8 cellular contexts compared by ENCODE assay signal in genomic region chr5:72817639-72818266, GRCh38. TPM values are rescaled to one million over a fixed set of nuclear protein-coding genes. Genes with fewer than 3 reads are reported as not detected.
DNase-seq lines count a peak whose midpoint lies in the region; ATAC-seq and TF ChIP-seq lines count a peak whose summit lies in the region.

No MANE protein-coding gene starts in this region.

- H3K27ac ChIP-seq in esophagus muscularis mucosa (replicated peaks in 1 of 4) (peak overlapping the region; percentile 94 to 99 (median 98)), psoas muscle (peak overlapping the region; percentile 99)

- DNase-seq in GM12864 (ENCODE audit: low read depth) (no peak), RKO (ENCODE audit: low spot score) (peak; percentile 14), esophagus muscularis mucosa (ENCODE audit: extremely low spot score) (no peak), psoas muscle (no peak), DMS153 (lab: John Stamatoyannopoulos, UW) (no peak), NCI-H524 (lab: John Stamatoyannopoulos, UW) (no peak), T1000 (lab: John Stamatoyannopoulos, UW) (no peak)

- ATAC-seq in psoas muscle, result no peak
- ATAC-seq in GM21737 (IDR thresholded peaks at IDR 0.05; ENCODE audit: unreplicated experiment), result no peak

- H3K4me1 ChIP-seq in esophagus muscularis mucosa (peaks cover 11 to 45% (median 41%) of the 10 kb centered on the region in 4 donors), psoas muscle (peaks cover 62% of the 10 kb centered on the region)

- H3K9me3 ChIP-seq in esophagus muscularis mucosa (no peaks in the 10 kb centered on the region), psoas muscle (no peaks in the 10 kb centered on the region)

- H3K27me3 ChIP-seq in esophagus muscularis mucosa (no peaks in the 10 kb centered on the region), psoas muscle (ENCODE audit: insufficient read depth in 3 of 3, low read length in 2 of 3) (no peaks in the 10 kb centered on the region)

- intact Hi-C loops in esophagus muscularis mucosa (cut with DNase I) (loop anchor here (5.0 kb wide), 2 partner anchors 205 to 450 kb away; no protein-coding TSS in a partner anchor), psoas muscle (cut with DNase I) (loop anchor here (2.0 to 5.0 kb wide), 4 partner anchors 35 to 450 kb away; no protein-coding TSS in a partner anchor)

- H3K4me3 ChIP-seq in GM12864 (ENCODE audit: low read depth, low read length) (peak overlapping the region; percentile 54), esophagus muscularis mucosa (peak overlapping the region; percentile 71 to 91 (median 84)), psoas muscle (peak overlapping the region; percentile 91)

- TF ChIP-seq POLR2A in esophagus muscularis mucosa (IDR thresholded peaks at IDR 0.05; ENCODE audit: low read depth), result no peak

- H3K36me3 ChIP-seq in esophagus muscularis mucosa, result no peaks in the 10 kb centered on the region
- H3K36me3 ChIP-seq in psoas muscle (ENCODE audit: insufficient read depth in 1 of 2, low read depth in 1 of 2), result no peaks in the 10 kb centered on the region

- WGBS in esophagus muscularis mucosa, result 9% methylated on average over 6 of the region's 6 CpGs
- 7 to 12% (median 8%) methylated on average over 6 of the region's 6 CpGs for WGBS in psoas muscle, 3 donors

- TF ChIP-seq EP300 in esophagus muscularis mucosa (IDR thresholded peaks at IDR 0.05), result no peak

- TF ChIP-seq CTCF in GM12864 (IDR thresholded peaks at IDR 0.05; ENCODE audit: low read depth, low read length, missing control alignments) (no peak), esophagus muscularis mucosa (IDR thresholded peaks at IDR 0.05) (no peak), psoas muscle (IDR thresholded peaks at IDR 0.05) (no peak)

RNA-seq across cellular contexts. Expression of gene TNPO1, which starts 1.3 kb away (rescaled TPM):
- 10 to 100 TPM; 67.8 to 81.8 (median 71.3) TPM for total RNA-seq in esophagus muscularis mucosa
- 10 to 100 TPM; 64.0 to 99.2 (median 77.6) TPM for total RNA-seq in psoas muscle
- polyA plus RNA-seq in psoas muscle, result 100 to 1,000 TPM in 1 of 3 donors, 10 to 100 TPM in 2; 15.0 to 115 (median 23.2) TPM
